8 cellular contexts compared by ENCODE assay signal in genomic region chr19:16185123-16185924, GRCh38. TPM values are rescaled to one million over a fixed set of nuclear protein-coding genes. Genes with fewer than 3 reads are reported as not detected.
DNase-seq lines count a peak whose midpoint lies in the region; ATAC-seq lines count a peak whose summit lies in the region.

TSS of gene FAM32A (plus strand) at chr19:16185410. CDS start at chr19:16185443, 33 bp downstream.

- DNase-seq in AG20443 (ENCODE audit: low spot score) = peak; percentile 98
- peak; percentile 97 for DNase-seq in NCI-H460 (ENCODE audit: extremely low read depth, low read depth)
- peak; percentile 97 for DNase-seq in activated CD4-positive, CD25-positive, alpha-beta regulatory T cell treated with anti-CD3 and anti-CD28 coated beads, Interleukin-2, amount 50 U/mL, for 72 hours
- peak; percentile 53 to 95 for DNase-seq in cerebellar nuclear complex (lab: John Stamatoyannopoulos, UW)
- peak; percentile 99 for DNase-seq in islet precursor cell
- peak; percentile 97 to 99 (median 98) for DNase-seq in stimulated activated CD4-positive, alpha-beta T cell treated with anti-CD3 and anti-CD28 coated beads, Interleukin-12 subunit alpha, Interleukin-12 subunit beta, amount 100 ng/mL, for 48 hours (ENCODE audit: low read depth in 2 of 3, low spot score in 1 of 3)

- ATAC-seq in GM19043 (IDR thresholded peaks at IDR 0.05; ENCODE audit: low read depth, unreplicated experiment) (peak; percentile 74), HG03378 (IDR thresholded peaks at IDR 0.05; ENCODE audit: unreplicated experiment) (peak; percentile 78)

RNA-seq across cellular contexts. Expression of gene FAM32A, which starts in this region (rescaled TPM):
- 63.3 and 65.8 TPM in 2 replicates for total RNA-seq in NCI-H460 (2014; rRNA removed; shearing (Covaris generic))
- polyA plus RNA-seq in NCI-H460 (2014; cell fraction: nucleus; rRNA removed) = 55.4 and 57.7 TPM in 2 replicates

Comparison
In these comparisons a context has a peak if more than half of its experiments do, and no peak if none do; other contexts are left out.
1. Peak in every context shown above with its lines: DNase-seq and ATAC-seq.